8 cellular contexts compared by ENCODE assay signal in genomic region chrX:108020631-108021030, GRCh38. TPM values are rescaled to one million over a fixed set of nuclear protein-coding genes. Genes with fewer than 3 reads are reported as not detected.
DNase-seq lines count a peak whose midpoint lies in the region; ATAC-seq and TF ChIP-seq lines count a peak whose summit lies in the region.

No MANE protein-coding gene starts in this region.

- H3K4me1 Mint-ChIP-seq in CD4-positive, alpha-beta T cell (ENCODE audit: low read depth): peaks cover 91% of the 10 kb centered on the region
- H3K4me1 Mint-ChIP-seq in mesothelial cell of epicardium: no peaks in the 10 kb centered on the region

- peaks cover 16% of the 10 kb centered on the region for H3K36me3 Mint-ChIP-seq in CD4-positive, alpha-beta T cell (ENCODE audit: low read depth)
- H3K36me3 Mint-ChIP-seq in mesothelial cell of epicardium: no peaks in the 10 kb centered on the region

- no peaks in the 10 kb centered on the region for H3K9me3 Mint-ChIP-seq in CD4-positive, alpha-beta T cell
- peaks cover 21% of the 10 kb centered on the region for H3K9me3 Mint-ChIP-seq in mesothelial cell of epicardium

- POLR2A ChIA-PET in CD4-positive, alpha-beta T cell (lab: Charles Lee): interaction anchor here (0.9 kb wide), 1 partner anchor 29 kb away, joined by 3 read pairs; no protein-coding TSS in a partner anchor

- no peak overlapping the region for H3K4me3 ChIP-seq in fibroblast of the aortic adventitia (ENCODE audit: low read depth, low read length)
- H3K4me3 ChIP-seq in upper lobe of right lung: no peak overlapping the region

- peak in 2 of 10 experiments; percentile 5 for DNase-seq in CD4-positive, alpha-beta T cell
- DNase-seq in fibroblast of the aortic adventitia (ENCODE audit: low read depth) (peak; percentile 45), upper lobe of right lung (no peak), mesothelial cell of epicardium (ENCODE audit: low spot score in 2 of 2, unreplicated experiment in 2 of 2) (no peak), NCI-H2227 (lab: John Stamatoyannopoulos, UW; ENCODE audit: unreplicated experiment) (no peak), superior temporal gyrus (ENCODE audit: extremely low spot score) (no peak)

- H3K27ac Mint-ChIP-seq in CD4-positive, alpha-beta T cell: peak overlapping the region; percentile 100
- H3K27ac Mint-ChIP-seq in mesothelial cell of epicardium: no peak overlapping the region

- peak overlapping the region; percentile 83 for H3K4me3 Mint-ChIP-seq in CD4-positive, alpha-beta T cell
- no peak overlapping the region for H3K4me3 Mint-ChIP-seq in mesothelial cell of epicardium

- H3K9me3 ChIP-seq in CD4-positive, alpha-beta T cell (ENCODE audit: control insufficient read depth, low read length): no peaks in the 10 kb centered on the region
- no peaks in the 10 kb centered on the region for H3K9me3 ChIP-seq in upper lobe of right lung

- no peaks in the 10 kb centered on the region for H3K27me3 Mint-ChIP-seq in CD4-positive, alpha-beta T cell
- H3K27me3 Mint-ChIP-seq in mesothelial cell of epicardium (ENCODE audit: low read depth): no peaks in the 10 kb centered on the region

- no peaks in the 10 kb centered on the region for H3K36me3 ChIP-seq in upper lobe of right lung

- peak overlapping the region; percentile 77 for H3K27ac ChIP-seq in CD4-positive, alpha-beta T cell (ENCODE audit: low read depth, low read length)
- H3K27ac ChIP-seq in upper lobe of right lung: no peak overlapping the region

- no peaks in the 10 kb centered on the region for H3K4me1 ChIP-seq in upper lobe of right lung

- TF ChIP-seq CTCF in CD4-positive, alpha-beta T cell (IDR thresholded peaks at IDR 0.05): peak; percentile 65
- peak; percentile 60 for TF ChIP-seq CTCF in fibroblast of the aortic adventitia (IDR thresholded peaks at IDR 0.05; ENCODE audit: insufficient read depth, low read length)
- peak; percentile 47 for TF ChIP-seq CTCF in upper lobe of right lung (IDR thresholded peaks at IDR 0.05)
- TF ChIP-seq CTCF in mesothelial cell of epicardium (IDR thresholded peaks at IDR 0.05; ENCODE audit: unreplicated experiment): no peak

- intact Hi-C loops in CD4-positive, alpha-beta T cell (cut with DNase I, micrococcal nuclease): loop anchor here (1.0 to 2.0 kb wide), 3 partner anchors 18 to 52 kb away; no protein-coding TSS in a partner anchor
- intact Hi-C loops in upper lobe of right lung (cut with DNase I): no loop called here

- H3K27me3 ChIP-seq in CD4-positive, alpha-beta T cell (ENCODE audit: control insufficient read depth, insufficient read depth, low read length): no peaks in the 10 kb centered on the region
- H3K27me3 ChIP-seq in upper lobe of right lung: no peaks in the 10 kb centered on the region

- CTCF ChIA-PET in CD4-positive, alpha-beta T cell (lab: Charles Lee): interaction anchor here (0.7 to 2.1 kb wide), 8 partner anchors 10 to 50 kb away, joined by 3 to 5 read pairs (median 3); partner anchors contain the start of gene VSIG1

- no peak for ATAC-seq in CD4-positive, alpha-beta T cell (ENCODE audit: poor library complexity)
- peak; percentile 60 for ATAC-seq in GM18909 (IDR thresholded peaks at IDR 0.05; ENCODE audit: poor library complexity, unreplicated experiment)
- 0 out of 3 replicates have a peak, but pooled peaks have one; percentile 32 for ATAC-seq in SK-N-SH treated with all-trans-retinoic acid at 6 μM for 48 hours
- ATAC-seq in upper lobe of right lung: peak; percentile 51

TF ChIP-seq in SK-N-SH treated with all-trans-retinoic acid at 6 μM for 48 hours, 23 proteins besides CTCF, POLR2A, EP300 and RAD21:
- TF ChIP-seq BACH2 (CRISPR knock-in tag; IDR thresholded peaks at IDR 0.05; ENCODE audit: borderline replicate concordance) (no peak), CSRNP3 (CRISPR knock-in tag; IDR thresholded peaks at IDR 0.05) (no peak), ZFP30 (CRISPR knock-in tag; IDR thresholded peaks at IDR 0.05) (no peak), CSDC2 (CRISPR knock-in tag; IDR thresholded peaks at IDR 0.05) (no peak), TOX (CRISPR knock-in tag; IDR thresholded peaks at IDR 0.05; ENCODE audit: borderline replicate concordance) (no peak), ZFP3 (CRISPR knock-in tag; IDR thresholded peaks at IDR 0.05) (no peak)
- TF ChIP-seq, protein P1, sequence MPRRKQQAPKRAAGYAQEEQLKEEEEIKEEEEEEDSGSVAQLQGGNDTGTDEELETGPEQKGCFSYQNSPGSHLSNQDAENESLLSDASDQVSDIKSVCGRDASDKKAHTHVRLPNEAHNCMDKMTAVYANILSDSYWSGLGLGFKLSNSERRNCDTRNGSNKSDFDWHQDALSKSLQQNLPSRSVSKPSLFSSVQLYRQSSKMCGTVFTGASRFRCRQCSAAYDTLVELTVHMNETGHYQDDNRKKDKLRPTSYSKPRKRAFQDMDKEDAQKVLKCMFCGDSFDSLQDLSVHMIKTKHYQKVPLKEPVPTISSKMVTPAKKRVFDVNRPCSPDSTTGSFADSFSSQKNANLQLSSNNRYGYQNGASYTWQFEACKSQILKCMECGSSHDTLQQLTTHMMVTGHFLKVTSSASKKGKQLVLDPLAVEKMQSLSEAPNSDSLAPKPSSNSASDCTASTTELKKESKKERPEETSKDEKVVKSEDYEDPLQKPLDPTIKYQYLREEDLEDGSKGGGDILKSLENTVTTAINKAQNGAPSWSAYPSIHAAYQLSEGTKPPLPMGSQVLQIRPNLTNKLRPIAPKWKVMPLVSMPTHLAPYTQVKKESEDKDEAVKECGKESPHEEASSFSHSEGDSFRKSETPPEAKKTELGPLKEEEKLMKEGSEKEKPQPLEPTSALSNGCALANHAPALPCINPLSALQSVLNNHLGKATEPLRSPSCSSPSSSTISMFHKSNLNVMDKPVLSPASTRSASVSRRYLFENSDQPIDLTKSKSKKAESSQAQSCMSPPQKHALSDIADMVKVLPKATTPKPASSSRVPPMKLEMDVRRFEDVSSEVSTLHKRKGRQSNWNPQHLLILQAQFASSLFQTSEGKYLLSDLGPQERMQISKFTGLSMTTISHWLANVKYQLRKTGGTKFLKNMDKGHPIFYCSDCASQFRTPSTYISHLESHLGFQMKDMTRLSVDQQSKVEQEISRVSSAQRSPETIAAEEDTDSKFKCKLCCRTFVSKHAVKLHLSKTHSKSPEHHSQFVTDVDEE (CRISPR knock-in tag; IDR thresholded peaks at IDR 0.05): no peak

RNA-seq across cellular contexts. Expression of gene VSIG1, which starts 24.2 kb away (rescaled TPM):
- total RNA-seq in CD4-positive, alpha-beta T cell: 10 to 100 TPM; 12.5 to 14.9 TPM
- total RNA-seq in fibroblast of the aortic adventitia (ENCODE audit: low replicate concordance) (0.09 TPM in 1 of 2 replicates, not detected in the other), upper lobe of right lung (1.1 TPM), mesothelial cell of epicardium (0.23 to 0.54 TPM (median 0.24 TPM) in 3 replicates)

RNA-seq across cellular contexts. Expression of gene TEX13B, which starts 38.5 kb away (rescaled TPM):
- not detected for total RNA-seq in CD4-positive, alpha-beta T cell
- total RNA-seq in fibroblast of the aortic adventitia (ENCODE audit: low replicate concordance): not detected in 2 replicates
- not detected for total RNA-seq in upper lobe of right lung
- not detected in 3 replicates for total RNA-seq in mesothelial cell of epicardium
